8 cellular contexts compared by ENCODE assay signal in the genomic region with DNA sequence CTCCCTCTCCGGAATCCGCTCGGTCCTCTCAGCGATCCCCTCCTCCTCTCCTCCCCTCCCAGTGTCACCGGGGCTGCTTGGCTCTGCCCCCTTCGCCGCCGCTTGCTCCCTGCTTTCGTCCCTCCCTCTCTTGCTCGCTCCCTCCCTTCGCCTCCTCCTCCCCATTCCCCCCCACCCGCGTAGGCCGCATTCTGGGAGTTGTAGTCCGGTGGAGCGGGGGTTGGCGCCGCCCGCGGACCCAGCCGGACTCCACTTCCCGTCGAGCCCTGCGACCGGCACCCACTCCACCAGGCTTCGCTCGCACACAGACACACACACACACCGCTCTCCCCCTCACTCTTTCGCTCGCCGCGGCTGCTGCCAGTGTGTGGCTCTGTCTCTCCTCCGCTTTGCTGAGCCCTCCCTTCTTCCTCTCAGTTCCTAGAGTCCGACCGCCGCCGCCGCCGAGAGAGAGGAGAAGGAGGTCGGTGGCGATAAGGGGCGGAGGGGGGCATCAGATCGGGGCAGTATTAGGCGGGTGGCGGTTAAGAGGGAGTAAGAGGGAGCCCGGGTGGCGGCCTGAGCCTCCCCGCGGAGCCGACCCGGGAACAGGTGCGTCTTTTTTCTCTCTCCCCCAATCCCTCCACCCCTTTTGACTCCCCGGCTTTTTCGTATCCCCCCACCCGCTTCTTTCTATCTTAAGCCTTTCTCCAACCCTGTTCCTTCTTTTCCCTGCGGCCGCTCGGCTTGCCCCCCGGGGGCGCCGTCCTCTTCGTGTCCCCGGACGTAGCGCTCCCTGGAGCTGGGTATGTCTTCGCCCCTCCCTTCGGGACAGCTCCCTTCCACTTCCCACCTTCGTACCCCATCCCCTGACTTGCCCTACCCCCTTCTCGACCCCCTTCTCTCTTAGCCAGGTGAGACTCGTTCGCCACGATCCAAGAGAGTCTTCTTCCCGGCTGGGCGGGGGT. TPM values are rescaled to one million over a fixed set of nuclear protein-coding genes. Genes with fewer than 3 reads are reported as not detected.
DNase-seq lines count a peak whose midpoint lies in the region; ATAC-seq, FAIRE-seq and TF ChIP-seq lines count a peak whose summit lies in the region.

A gene with protein sequence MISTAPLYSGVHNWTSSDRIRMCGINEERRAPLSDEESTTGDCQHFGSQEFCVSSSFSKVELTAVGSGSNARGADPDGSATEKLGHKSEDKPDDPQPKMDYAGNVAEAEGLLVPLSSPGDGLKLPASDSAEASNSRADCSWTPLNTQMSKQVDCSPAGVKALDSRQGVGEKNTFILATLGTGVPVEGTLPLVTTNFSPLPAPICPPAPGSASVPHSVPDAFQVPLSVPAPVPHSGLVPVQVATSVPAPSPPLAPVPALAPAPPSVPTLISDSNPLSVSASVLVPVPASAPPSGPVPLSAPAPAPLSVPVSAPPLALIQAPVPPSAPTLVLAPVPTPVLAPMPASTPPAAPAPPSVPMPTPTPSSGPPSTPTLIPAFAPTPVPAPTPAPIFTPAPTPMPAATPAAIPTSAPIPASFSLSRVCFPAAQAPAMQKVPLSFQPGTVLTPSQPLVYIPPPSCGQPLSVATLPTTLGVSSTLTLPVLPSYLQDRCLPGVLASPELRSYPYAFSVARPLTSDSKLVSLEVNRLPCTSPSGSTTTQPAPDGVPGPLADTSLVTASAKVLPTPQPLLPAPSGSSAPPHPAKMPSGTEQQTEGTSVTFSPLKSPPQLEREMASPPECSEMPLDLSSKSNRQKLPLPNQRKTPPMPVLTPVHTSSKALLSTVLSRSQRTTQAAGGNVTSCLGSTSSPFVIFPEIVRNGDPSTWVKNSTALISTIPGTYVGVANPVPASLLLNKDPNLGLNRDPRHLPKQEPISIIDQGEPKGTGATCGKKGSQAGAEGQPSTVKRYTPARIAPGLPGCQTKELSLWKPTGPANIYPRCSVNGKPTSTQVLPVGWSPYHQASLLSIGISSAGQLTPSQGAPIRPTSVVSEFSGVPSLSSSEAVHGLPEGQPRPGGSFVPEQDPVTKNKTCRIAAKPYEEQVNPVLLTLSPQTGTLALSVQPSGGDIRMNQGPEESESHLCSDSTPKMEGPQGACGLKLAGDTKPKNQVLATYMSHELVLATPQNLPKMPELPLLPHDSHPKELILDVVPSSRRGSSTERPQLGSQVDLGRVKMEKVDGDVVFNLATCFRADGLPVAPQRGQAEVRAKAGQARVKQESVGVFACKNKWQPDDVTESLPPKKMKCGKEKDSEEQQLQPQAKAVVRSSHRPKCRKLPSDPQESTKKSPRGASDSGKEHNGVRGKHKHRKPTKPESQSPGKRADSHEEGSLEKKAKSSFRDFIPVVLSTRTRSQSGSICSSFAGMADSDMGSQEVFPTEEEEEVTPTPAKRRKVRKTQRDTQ (N-terminal part only) (plus strand): TSS at position 336 of the 947 bp plus-strand sequence. CDS start 22,597 bp downstream, outside the sequence.

- peak; percentile 93 for FAIRE-seq in GM12892 (lab: Jason Lieb, UNC)

- POLR2A ChIA-PET in activated naive CD8-positive, alpha-beta T cell treated with anti-CD3 and anti-CD28 coated beads, Interleukin-2, amount 10 ng/mL, durations not matched to agents 7 days and 5 days (lab: Charles Lee), result interaction anchor here (0.7 to 3.0 kb wide), 7 partner anchors 9 to 57 kb away, joined by 3 to 12 read pairs (median 3); no protein-coding TSS in a partner anchor

- H3K27me3 ChIP-seq in cardiac muscle cell, result no peaks in the 10 kb centered on the region
- H3K27me3 ChIP-seq in upper lobe of left lung, result no peaks in the 10 kb centered on the region

- H3K4me3 ChIP-seq in cardiac muscle cell, result peak within 1 kb of the TSS; percentile 39
- peak within 1 kb of the TSS in 1 of 4 donors; percentile 45 for H3K4me3 ChIP-seq in upper lobe of left lung

- TF ChIP-seq EP300 in upper lobe of left lung (IDR thresholded peaks at IDR 0.05), result no peak

- H3K36me3 ChIP-seq in cardiac muscle cell (no peaks in the 10 kb centered on the region), upper lobe of left lung (no peaks in the 10 kb centered on the region)

- H3K27ac ChIP-seq in cardiac muscle cell (no peak within 1 kb of the TSS), upper lobe of left lung (peak within 1 kb of the TSS in 2 of 4 donors; percentile 39 to 67)

- peaks cover 4% of the 10 kb centered on the region for H3K27me3 Mint-ChIP-seq in activated naive CD8-positive, alpha-beta T cell treated with anti-CD3 and anti-CD28 coated beads, Interleukin-2, amount 10 ng/mL, durations not matched to agents 7 days and 5 days

- no peaks in the 10 kb centered on the region for H3K9me3 ChIP-seq in cardiac muscle cell (ENCODE audit: low read depth)
- no peaks in the 10 kb centered on the region for H3K9me3 ChIP-seq in upper lobe of left lung

- H3K4me1 ChIP-seq in cardiac muscle cell (ENCODE audit: low read depth), result no peaks in the 10 kb centered on the region
- H3K4me1 ChIP-seq in upper lobe of left lung, result peaks cover 0 to 17% (median 3%) of the 10 kb centered on the region in 4 donors

- TF ChIP-seq POLR2A in GM12892 (IDR thresholded peaks at IDR 0.05; ENCODE audit: low read depth, low read length) (peak; percentile 76; the same call in 1 of the 2 replicates), upper lobe of left lung (IDR thresholded peaks at IDR 0.05) (peak in 2 of 4 donors; percentile 31 to 79)

- ATAC-seq in HG02763 (IDR thresholded peaks at IDR 0.05; ENCODE audit: unreplicated experiment), result peak; percentile 87
- peak; percentile 88 for ATAC-seq in activated naive CD8-positive, alpha-beta T cell treated with anti-CD3 and anti-CD28 coated beads, Interleukin-2, amount 10 ng/mL, durations not matched to agents 7 days and 5 days (ENCODE audit: low read depth)
- ATAC-seq in upper lobe of left lung (ENCODE audit: low FRiP score in 2 of 2), result peak; percentile 94 to 96

- peak; percentile 83 for DNase-seq in GM12892 (ENCODE audit: insufficient read length)
- DNase-seq in NCI-H128 (lab: John Stamatoyannopoulos, UW; ENCODE audit: unreplicated experiment), result peak; percentile 68
- peak; percentile 84 for DNase-seq in SKM-1 treated with dmso at 0.1 percent for 144 hours (lab: John Stamatoyannopoulos, UW; ENCODE audit: unreplicated experiment)
- peak; percentile 81 for DNase-seq in activated naive CD8-positive, alpha-beta T cell treated with anti-CD3 and anti-CD28 coated beads, Interleukin-2, amount 10 ng/mL, durations not matched to agents 7 days and 5 days
- DNase-seq in cardiac muscle cell (ENCODE audit: low read depth in 1 of 2, low spot score in 1 of 2), result peak; percentile 91 to 96
- DNase-seq in pons (ENCODE audit: low spot score), result peak; percentile 88
- peak; percentile 94 to 95 for DNase-seq in upper lobe of left lung

- H3K36me3 Mint-ChIP-seq in activated naive CD8-positive, alpha-beta T cell treated with anti-CD3 and anti-CD28 coated beads, Interleukin-2, amount 10 ng/mL, durations not matched to agents 7 days and 5 days, result no peaks in the 10 kb centered on the region

- TF ChIP-seq CTCF in cardiac muscle cell (IDR thresholded peaks at IDR 0.05; ENCODE audit: low read depth, low read length) (no peak), upper lobe of left lung (IDR thresholded peaks at IDR 0.05) (no peak)

- 0 to 38% methylated on average over 53 to 64 of the region's 74 CpGs for WGBS in upper lobe of left lung, 2 donors

- no peak within 1 kb of the TSS for H3K4me3 Mint-ChIP-seq in activated naive CD8-positive, alpha-beta T cell treated with anti-CD3 and anti-CD28 coated beads, Interleukin-2, amount 10 ng/mL, durations not matched to agents 7 days and 5 days

- H3K27ac Mint-ChIP-seq in activated naive CD8-positive, alpha-beta T cell treated with anti-CD3 and anti-CD28 coated beads, Interleukin-2, amount 10 ng/mL, durations not matched to agents 7 days and 5 days, result peak within 1 kb of the TSS; percentile 85

- H3K9me3 Mint-ChIP-seq in activated naive CD8-positive, alpha-beta T cell treated with anti-CD3 and anti-CD28 coated beads, Interleukin-2, amount 10 ng/mL, durations not matched to agents 7 days and 5 days, result no peaks in the 10 kb centered on the region

- peaks cover 23% of the 10 kb centered on the region for H3K4me1 Mint-ChIP-seq in activated naive CD8-positive, alpha-beta T cell treated with anti-CD3 and anti-CD28 coated beads, Interleukin-2, amount 10 ng/mL, durations not matched to agents 7 days and 5 days

RNA-seq across cellular contexts. Expression of the gene that starts here (rescaled TPM):
- 0.83 TPM for polyA plus RNA-seq in GM12892 (2012; ENCODE audit: missing spikeins)
- 10 to 100 TPM; 14.3 to 15.4 TPM for total RNA-seq in activated naive CD8-positive, alpha-beta T cell treated with anti-CD3 and anti-CD28 coated beads, Interleukin-2, amount 10 ng/mL, durations not matched to agents 7 days and 5 days
- total RNA-seq in cardiac muscle cell, result 3.9 and 10.7 TPM in 2 replicates
- 8.7 and 13.6 TPM in 2 replicates for polyA plus RNA-seq in cardiac muscle cell
- total RNA-seq in upper lobe of left lung, result 10 to 100 TPM in 4 of 6 donors, 1 to 10 TPM in 2; 3.2 to 21.4 (median 11.2) TPM
